ENCODE assay signal across 21 cellular contexts in the genomic region with DNA sequence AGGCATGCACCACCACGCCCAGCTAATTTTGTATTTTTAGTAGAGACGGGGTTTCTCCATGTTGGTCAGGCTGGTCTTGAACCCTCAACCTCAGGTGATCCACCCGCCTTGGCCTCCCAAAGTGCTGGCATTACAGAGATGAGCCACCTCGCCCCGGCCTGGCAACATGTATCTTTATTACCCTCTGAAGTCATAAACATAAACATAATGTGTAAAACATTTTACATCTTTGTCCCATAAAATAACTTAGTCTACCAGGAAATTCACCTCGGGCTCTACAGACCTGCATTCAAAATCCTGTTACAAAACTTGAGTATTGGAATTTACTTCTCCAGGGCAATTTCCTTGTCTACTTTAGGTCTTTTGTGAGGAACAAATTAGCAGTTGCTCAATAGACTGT.
"Had no signal": no experiment of that assay in that cellular context is flagged by ENCODE, and none has a peak within 500 bp of the region (broad histone marks: within the 10 kb centered on the region; RNA-seq: fewer than 3 reads in every experiment).

No MANE protein-coding gene starts in this region.

- H3K27ac Mint-ChIP-seq: effector memory CD8-positive, alpha-beta T cell; memory B cell; mesothelial cell of epicardium; naive thymus-derived CD4-positive, alpha-beta T cell; nephron; neural progenitor cell; stimulated activated naive CD8-positive, alpha-beta T cell treated with anti-CD3 and anti-CD28 coated beads, Interleukin-15, amount 100 ng/mL, for 72 hours; type B pancreatic cell had no signal

- H3K36me3 Mint-ChIP-seq: memory B cell; mesothelial cell of epicardium; naive thymus-derived CD4-positive, alpha-beta T cell; neural progenitor cell; type B pancreatic cell had no signal

- H3K4me1 Mint-ChIP-seq: memory B cell; mesothelial cell of epicardium; naive thymus-derived CD4-positive, alpha-beta T cell; nephron; neural progenitor cell; stimulated activated naive CD8-positive, alpha-beta T cell treated with anti-CD3 and anti-CD28 coated beads, Interleukin-15, amount 100 ng/mL, for 72 hours had no signal

- H3K4me1 ChIP-seq: gastrocnemius medialis, neural progenitor cell, right lobe of liver, suprapubic skin had no signal

- ATAC-seq: effector memory CD8-positive, alpha-beta T cell; gastrocnemius medialis; left lobe of liver; naive thymus-derived CD4-positive, alpha-beta T cell; right lobe of liver; stimulated activated naive CD8-positive, alpha-beta T cell treated with anti-CD3 and anti-CD28 coated beads, Interleukin-15, amount 100 ng/mL, for 72 hours had no signal

- H3K9me3 Mint-ChIP-seq: effector memory CD8-positive, alpha-beta T cell; memory B cell; naive thymus-derived CD4-positive, alpha-beta T cell; neural progenitor cell; stimulated activated naive CD8-positive, alpha-beta T cell treated with anti-CD3 and anti-CD28 coated beads, Interleukin-15, amount 100 ng/mL, for 72 hours had no signal

- DNase-seq: cerebellar nuclear complex; cortex of kidney; effector memory CD8-positive, alpha-beta T cell; foreskin fibroblast; gastrocnemius medialis; naive thymus-derived CD4-positive, alpha-beta T cell; ovary; right lobe of liver; small intestine; stimulated activated CD4-positive, alpha-beta T cell treated with anti-CD3 and anti-CD28 coated beads, Interleukin-15, amount 100 ng/mL, for 24 hours; stimulated activated CD4-positive, alpha-beta T cell treated with anti-CD3 and anti-CD28 coated beads, Interleukin-2, amount 100 ng/mL, for 48 hours; stimulated activated naive CD4-positive, alpha-beta T cell; stimulated activated naive CD8-positive, alpha-beta T cell treated with anti-CD3 and anti-CD28 coated beads, Interleukin-15, amount 100 ng/mL, for 72 hours had no signal

- H3K9ac ChIP-seq: neural progenitor cell had no signal

- H3K27me3 Mint-ChIP-seq: effector memory CD8-positive, alpha-beta T cell; memory B cell; naive thymus-derived CD4-positive, alpha-beta T cell; stimulated activated naive CD8-positive, alpha-beta T cell treated with anti-CD3 and anti-CD28 coated beads, Interleukin-15, amount 100 ng/mL, for 72 hours; type B pancreatic cell had no signal

- H2AFZ ChIP-seq: neural progenitor cell had no signal

- H3K4me2 ChIP-seq: neural progenitor cell had no signal

- H3K27me3 ChIP-seq: gastrocnemius medialis, neural progenitor cell, ovary, right lobe of liver, suprapubic skin had no signal

- H3K4me3 ChIP-seq: gastrocnemius medialis, lung, neural progenitor cell, ovary, right lobe of liver, suprapubic skin had no signal

- H3K27ac ChIP-seq: gastrocnemius medialis, neural progenitor cell, ovary, right lobe of liver, suprapubic skin had no signal

- H3K9me3 ChIP-seq: gastrocnemius medialis, ovary, right lobe of liver, suprapubic skin had no signal

- H3K4me3 Mint-ChIP-seq: effector memory CD8-positive, alpha-beta T cell; memory B cell; mesothelial cell of epicardium; naive thymus-derived CD4-positive, alpha-beta T cell; nephron; neural progenitor cell; stimulated activated naive CD8-positive, alpha-beta T cell treated with anti-CD3 and anti-CD28 coated beads, Interleukin-15, amount 100 ng/mL, for 72 hours; type B pancreatic cell had no signal

- H3K36me3 ChIP-seq: gastrocnemius medialis, neural progenitor cell, ovary, right lobe of liver, suprapubic skin had no signal
